Comparison of ENCODE assay signal across 8 cellular contexts in the genomic region with DNA sequence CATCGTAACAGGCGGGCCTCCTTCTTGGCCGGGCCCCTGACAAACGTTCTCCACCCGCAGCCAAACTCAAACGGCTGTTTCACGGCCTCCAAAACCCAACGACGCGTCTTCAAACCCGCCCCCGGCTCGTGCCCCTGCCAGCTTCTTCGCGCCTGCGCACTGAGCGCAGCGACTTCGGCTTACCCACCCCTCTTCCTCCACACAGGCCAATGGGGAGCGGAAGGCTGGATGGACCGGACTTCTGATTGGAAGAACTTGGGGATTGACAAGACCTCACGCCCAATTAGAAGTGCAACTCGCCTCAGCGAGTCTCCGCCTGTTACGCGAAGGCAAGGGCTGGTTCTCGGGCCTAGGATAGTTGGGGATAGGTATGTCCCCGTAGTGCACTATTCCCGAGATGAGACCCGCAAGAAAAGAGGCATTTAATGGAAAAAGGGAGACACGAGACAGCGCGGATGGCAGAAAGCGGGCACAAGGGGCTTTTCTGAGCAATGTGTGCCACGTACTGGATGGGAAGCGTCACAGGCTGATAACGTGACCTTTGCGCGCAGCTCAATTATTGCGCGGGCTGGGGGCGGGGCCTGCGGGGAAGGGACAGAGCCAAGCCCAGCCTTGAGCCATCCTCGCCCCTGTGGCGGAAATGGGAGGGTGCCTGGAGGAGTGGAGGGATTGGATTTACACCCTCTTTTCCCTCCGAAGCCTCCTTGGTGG. TPM values are rescaled to one million over a fixed set of nuclear protein-coding genes. Genes with fewer than 3 reads are reported as not detected.
DNase-seq lines count a peak whose midpoint lies in the region; ATAC-seq and TF ChIP-seq lines count a peak whose summit lies in the region.

A gene (minus strand): TSS at position 111 of the 711 bp plus-strand sequence. CDS start 108 bp downstream, at position 3.

- H3K9me3 Mint-ChIP-seq in H9, result no peaks in the 10 kb centered on the region
- no peaks in the 10 kb centered on the region for H3K9me3 Mint-ChIP-seq in natural killer cell treated with Interleukin-12 subunit alpha and Interleukin-12 subunit beta and Interleukin-15 and Interleukin-18, amount 100 ng/mL, for 72 hours

- H3T11ph ChIP-seq in H9 (ENCODE audit: low read length), result peak within 1 kb of the TSS; percentile 85

- no peak within 1 kb of the TSS for H3K4me3 Mint-ChIP-seq in H9
- no peak within 1 kb of the TSS for H3K4me3 Mint-ChIP-seq in natural killer cell treated with Interleukin-12 subunit alpha and Interleukin-12 subunit beta and Interleukin-15 and Interleukin-18, amount 100 ng/mL, for 72 hours

- ATAC-seq in natural killer cell treated with Interleukin-12 subunit alpha and Interleukin-12 subunit beta and Interleukin-15 and Interleukin-18, amount 100 ng/mL, for 72 hours, result peak; percentile 98 to 99
- peak; percentile 97 for ATAC-seq in stimulated activated naive CD8-positive, alpha-beta T cell treated with anti-CD3 and anti-CD28 coated beads, Interleukin-15, Interleukin-2, amounts not matched to agents 100 U/mL and 50 U/mL, for 24 hours

- no peaks in the 10 kb centered on the region for H3K79me1 ChIP-seq in H9 (ENCODE audit: insufficient read depth, low read depth, low read length, poor library complexity, severe bottlenecking)

- no peak within 1 kb of the TSS for H2AK5ac ChIP-seq in H9 (ENCODE audit: insufficient read length, low read length)

- H3K27ac Mint-ChIP-seq in H9, result no peak within 1 kb of the TSS; a peak in 2 of 7 replicates
- H3K27ac Mint-ChIP-seq in natural killer cell treated with Interleukin-12 subunit alpha and Interleukin-12 subunit beta and Interleukin-15 and Interleukin-18, amount 100 ng/mL, for 72 hours, result no peak within 1 kb of the TSS

- peaks cover 24% of the 10 kb centered on the region; the same call in 1 of the 2 replicates for H3K79me2 ChIP-seq in H9 (ENCODE audit: insufficient read depth, low read length)

- peak within 1 kb of the TSS; percentile 82 for H3K27ac ChIP-seq in H9 (ENCODE audit: insufficient read length, low read depth, low read length)

- H4K91ac ChIP-seq in H9 (ENCODE audit: insufficient read length, low read depth, low read length), result no peak within 1 kb of the TSS

- peak within 1 kb of the TSS; percentile 76 for H2BK5ac ChIP-seq in H9 (ENCODE audit: insufficient read length, low read length)

- H3K4ac ChIP-seq in H9 (ENCODE audit: low read depth, low read length), result no peak within 1 kb of the TSS

- in situ Hi-C loops in G401 (cut with HindIII; ENCODE audit: low sequenced_read_pairs), result no loop called here

- no peak within 1 kb of the TSS for H4K8ac ChIP-seq in H9 (replicated peaks; ENCODE audit: insufficient read length, low read depth, low read length)

- H3K18ac ChIP-seq in H9 (ENCODE audit: insufficient read length, low read depth, low read length), result peak within 1 kb of the TSS; percentile 96

- peaks cover 0 to 7% (median 5%) of the 10 kb centered on the region in 3 experiments; a peak in 3 of 7 replicates for H3K36me3 Mint-ChIP-seq in H9 (ENCODE audit: insufficient read depth in 1 of 3, low read depth in 3 of 3)
- no peaks in the 10 kb centered on the region for H3K36me3 Mint-ChIP-seq in natural killer cell treated with Interleukin-12 subunit alpha and Interleukin-12 subunit beta and Interleukin-15 and Interleukin-18, amount 100 ng/mL, for 72 hours

- no peak within 1 kb of the TSS for H2BK20ac ChIP-seq in H9 (ENCODE audit: low read depth, low read length, poor library complexity, severe bottlenecking)

- peak within 1 kb of the TSS; percentile 94 for H3K14ac ChIP-seq in H9 (ENCODE audit: insufficient read depth, low read length)

- H3K4me3 ChIP-seq in fibroblast of pulmonary artery (replicated peaks; ENCODE audit: low read depth, low read length), result peak within 1 kb of the TSS; percentile 83

- peak; percentile 76 for TF ChIP-seq POLR2A in Raji (IDR thresholded peaks at IDR 0.05; ENCODE audit: insufficient read depth, low read depth, low read length)

- H3K23me2 ChIP-seq in H9 (ENCODE audit: insufficient read length, low read depth, low read length, poor library complexity, severe bottlenecking), result peaks cover 8% of the 10 kb centered on the region

- WGBS in H9 (ENCODE audit: extremely low coverage, insufficient read length, low lambda C conversion rate), result no CpG with 5 or more reads among the region's 47 CpGs

- TF ChIP-seq CTCF in H9 (conservative IDR thresholded peaks at IDR 0.05) (no peak; the same call in 2 of the 3 replicates), fibroblast of pulmonary artery (IDR thresholded peaks at IDR 0.05; ENCODE audit: low read length, missing control alignments) (no peak)

- H3K56ac ChIP-seq in H9 (ENCODE audit: insufficient read length, low read depth, low read length), result peak within 1 kb of the TSS; percentile 71

- H2AFZ ChIP-seq in H9 (ENCODE audit: low read length), result peak within 1 kb of the TSS; percentile 67

- H4K5ac ChIP-seq in H9 (ENCODE audit: insufficient read length, low read depth, low read length), result peak within 1 kb of the TSS; percentile 66

- peaks cover 6% of the 10 kb centered on the region for H3K27me3 Mint-ChIP-seq in H9 (ENCODE audit: low read depth)
- H3K27me3 Mint-ChIP-seq in natural killer cell treated with Interleukin-12 subunit alpha and Interleukin-12 subunit beta and Interleukin-15 and Interleukin-18, amount 100 ng/mL, for 72 hours, result peaks cover 13 to 20% of the 10 kb centered on the region in 2 donors

- H3K4me2 ChIP-seq in H9 (ENCODE audit: insufficient read depth, insufficient read length, low read length), result peak within 1 kb of the TSS; percentile 93

- no peak within 1 kb of the TSS for H2BK120ac ChIP-seq in H9 (ENCODE audit: low read depth, low read length, poor library complexity, severe bottlenecking)

- peaks cover 20 to 28% of the 10 kb centered on the region in 2 experiments for H3K4me1 Mint-ChIP-seq in H9
- peaks cover 25 to 30% of the 10 kb centered on the region in 2 donors for H3K4me1 Mint-ChIP-seq in natural killer cell treated with Interleukin-12 subunit alpha and Interleukin-12 subunit beta and Interleukin-15 and Interleukin-18, amount 100 ng/mL, for 72 hours (ENCODE audit: low read depth in 2 of 2)

- H3K9ac ChIP-seq in H9 (ENCODE audit: extremely low read depth, insufficient read length, low read length), result peak within 1 kb of the TSS; percentile 97

- peak; percentile 99 for DNase-seq in G401 (ENCODE audit: low spot score)
- DNase-seq in H9, result peak; percentile 99
- peak; percentile 99 for DNase-seq in M059J (ENCODE audit: low read depth)
- DNase-seq in activated T-helper 9 cell treated with anti-CD3 and anti-CD28 coated beads, Interleukin-2, amount 50 U/mL, for 16 hours (ENCODE audit: low read depth), result peak; percentile 96
- DNase-seq in fibroblast of pulmonary artery (ENCODE audit: low read depth), result peak; percentile 100
- peak; percentile 99 for DNase-seq in natural killer cell treated with Interleukin-12 subunit alpha and Interleukin-12 subunit beta and Interleukin-15 and Interleukin-18, amount 100 ng/mL, for 72 hours (ENCODE audit: low spot score)
- peak; percentile 96 for DNase-seq in stimulated activated naive CD8-positive, alpha-beta T cell treated with anti-CD3 and anti-CD28 coated beads, Interleukin-15, Interleukin-2, amounts not matched to agents 100 U/mL and 50 U/mL, for 24 hours

- no peaks in the 10 kb centered on the region for H3K9me3 ChIP-seq in H9 (ENCODE audit: control insufficient read depth, low read depth, low read length)

- H3K27me3 ChIP-seq in H9 (ENCODE audit: insufficient read depth, low read length), result no peaks in the 10 kb centered on the region

- no peak within 1 kb of the TSS for H2BK15ac ChIP-seq in H9 (ENCODE audit: low read depth, low read length)

- no peak within 1 kb of the TSS for H2BK12ac ChIP-seq in H9 (ENCODE audit: insufficient read length, low read depth, low read length)

- H3K23ac ChIP-seq in H9 (ENCODE audit: insufficient read length, low read depth, low read length), result no peak within 1 kb of the TSS

- H4K20me1 ChIP-seq in H9 (ENCODE audit: control insufficient read depth, insufficient read depth, insufficient read length), result no peaks in the 10 kb centered on the region

- no peaks in the 10 kb centered on the region; the same call in none of the 2 replicates for H3K4me1 ChIP-seq in H9 (ENCODE audit: insufficient read depth, low read length)

RNA-seq across cellular contexts. Expression of the gene that starts here (rescaled TPM):
- total RNA-seq in G401 (2014; rRNA removed; shearing (Covaris generic)), result 82.0 and 98.8 TPM in 2 replicates
- 131 and 136 TPM in 2 replicates for total RNA-seq in H9 (2021)
- total RNA-seq in M059J (2014; rRNA removed; shearing (Covaris generic)), result 211 and 216 TPM in 2 replicates
- total RNA-seq in natural killer cell treated with Interleukin-12 subunit alpha and Interleukin-12 subunit beta and Interleukin-15 and Interleukin-18, amount 100 ng/mL, for 72 hours, result 10 to 100 TPM; 13.2 to 37.2 TPM

Comparison
In these comparisons a context has a peak if more than half of its experiments do, and no peak if none do; other contexts are left out.
1. Peak in every context shown above with its lines: DNase-seq, ATAC-seq, H3K4me3 ChIP-seq and H3K27ac ChIP-seq.